Comparison of ENCODE assay signal across 3 cellular contexts in genomic region chr3:82178291-82178690, GRCh38.
TF ChIP-seq lines count a peak whose summit lies in the region.

No MANE protein-coding gene starts in this region.

TF ChIP-seq in HepG2, 621 proteins besides CTCF, POLR2A, EP300 and RAD21:
- peak; percentile 67 for TF ChIP-seq CEBPB (IDR thresholded peaks at IDR 0.05; ENCODE audit: borderline replicate concordance, low read depth, low read length)
- no peak for TF ChIP-seq ZNF558 (CRISPR knock-in tag; IDR thresholded peaks at IDR 0.05; ENCODE audit: borderline replicate concordance)
- no peak for TF ChIP-seq ZNF281 (CRISPR knock-in tag; IDR thresholded peaks at IDR 0.05; ENCODE audit: borderline replicate concordance)

TF ChIP-seq in IMR-90, 13 proteins besides CTCF, POLR2A, EP300 and RAD21:
- TF ChIP-seq CEBPB (IDR thresholded peaks at IDR 0.05; ENCODE audit: low read depth, low read length): peak; percentile 66
- no peak for TF ChIP-seq RFX5 (IDR thresholded peaks at IDR 0.05; ENCODE audit: low read depth, low read length)
- no peak for TF ChIP-seq BHLHE40 (IDR thresholded peaks at IDR 0.05; ENCODE audit: low read depth, low read length)
- TF ChIP-seq, protein P1, sequence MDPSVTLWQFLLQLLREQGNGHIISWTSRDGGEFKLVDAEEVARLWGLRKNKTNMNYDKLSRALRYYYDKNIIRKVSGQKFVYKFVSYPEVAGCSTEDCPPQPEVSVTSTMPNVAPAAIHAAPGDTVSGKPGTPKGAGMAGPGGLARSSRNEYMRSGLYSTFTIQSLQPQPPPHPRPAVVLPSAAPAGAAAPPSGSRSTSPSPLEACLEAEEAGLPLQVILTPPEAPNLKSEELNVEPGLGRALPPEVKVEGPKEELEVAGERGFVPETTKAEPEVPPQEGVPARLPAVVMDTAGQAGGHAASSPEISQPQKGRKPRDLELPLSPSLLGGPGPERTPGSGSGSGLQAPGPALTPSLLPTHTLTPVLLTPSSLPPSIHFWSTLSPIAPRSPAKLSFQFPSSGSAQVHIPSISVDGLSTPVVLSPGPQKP (IDR thresholded peaks at IDR 0.05; ENCODE audit: borderline replicate concordance, low read depth, low read length): no peak
- no peak for TF ChIP-seq MAZ (IDR thresholded peaks at IDR 0.05; ENCODE audit: borderline replicate concordance, low read depth, low read length)
- TF ChIP-seq, protein P2, sequence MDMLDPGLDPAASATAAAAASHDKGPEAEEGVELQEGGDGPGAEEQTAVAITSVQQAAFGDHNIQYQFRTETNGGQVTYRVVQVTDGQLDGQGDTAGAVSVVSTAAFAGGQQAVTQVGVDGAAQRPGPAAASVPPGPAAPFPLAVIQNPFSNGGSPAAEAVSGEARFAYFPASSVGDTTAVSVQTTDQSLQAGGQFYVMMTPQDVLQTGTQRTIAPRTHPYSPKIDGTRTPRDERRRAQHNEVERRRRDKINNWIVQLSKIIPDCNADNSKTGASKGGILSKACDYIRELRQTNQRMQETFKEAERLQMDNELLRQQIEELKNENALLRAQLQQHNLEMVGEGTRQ (IDR thresholded peaks at IDR 0.05; ENCODE audit: low read depth, low read length): no peak
- TF ChIP-seq SMC3 (IDR thresholded peaks at IDR 0.05; ENCODE audit: low read depth, low read length): no peak
- TF ChIP-seq RCOR1 (IDR thresholded peaks at IDR 0.05; ENCODE audit: insufficient replicate concordance, low read length): no peak

TF ChIP-seq in H1, 55 proteins besides CTCF, POLR2A, EP300 and RAD21:
- TF ChIP-seq, protein P2 (IDR thresholded peaks at IDR 0.05; ENCODE audit: low read length): no peak
- no peak for TF ChIP-seq ATF3 (IDR thresholded peaks at IDR 0.05; ENCODE audit: insufficient read depth, low read depth, low read length)
- TF ChIP-seq SAP30 (IDR thresholded peaks at IDR 0.05; ENCODE audit: insufficient read depth, insufficient replicate concordance, low read length): no peak
- TF ChIP-seq JUND (IDR thresholded peaks at IDR 0.05; ENCODE audit: low read length): no peak
- TF ChIP-seq CEBPB (IDR thresholded peaks at IDR 0.05; ENCODE audit: low read depth, low read length): peak; percentile 24; the same call in 1 of the 2 replicates
- TF ChIP-seq RFX5 (IDR thresholded peaks at IDR 0.05; ENCODE audit: borderline replicate concordance, low read depth, low read length): no peak
- no peak for TF ChIP-seq POLR2AphosphoS5 (IDR thresholded peaks at IDR 0.05; ENCODE audit: low read depth, low read length)
TF ChIP-seq in H1: peak in this region for 1.
